ENCODE assay signal across 28 cellular contexts in genomic region chr11:134215836-134216235, GRCh38.
"Had no signal": no experiment of that assay in that cellular context is flagged by ENCODE, and none has a peak within 500 bp of the region (broad histone marks: within the 10 kb centered on the region; RNA-seq: fewer than 3 reads in every experiment).

No MANE protein-coding gene starts in this region.

- H3K27me3 ChIP-seq: breast epithelium had no signal

- H3K27ac ChIP-seq: breast epithelium, SK-N-MC had no signal

- DNase-seq: activated CD4-positive, alpha-beta T cell treated with anti-CD3 and anti-CD28 coated beads, Interleukin-2, amount 10 ng/mL, durations not matched to agents 24 days and 14 days; activated CD4-positive, alpha-beta T cell treated with anti-CD3 and anti-CD28 coated beads, Interleukin-2, amount 50 U/mL, for 48 hours; activated CD4-positive, CD25-positive, alpha-beta regulatory T cell treated with anti-CD3 and anti-CD28 coated beads, Interleukin-2, amount 50 U/mL, for 72 hours; activated CD8-positive, alpha-beta memory T cell treated with anti-CD3 and anti-CD28 coated beads, Interleukin-2, amount 10 ng/mL, durations not matched to agents 7 days and 5 days; activated gamma-delta T cell; activated naive CD4-positive, alpha-beta T cell treated with anti-CD3 and anti-CD28 coated beads, Interleukin-2, amount 50 U/mL, for 16 hours; activated naive CD8-positive, alpha-beta T cell treated with anti-CD3 and anti-CD28 coated beads, Interleukin-2, amount 10 ng/mL, durations not matched to agents 7 days and 5 days; activated T-cell treated with anti-CD3 and anti-CD28 coated beads, Interleukin-2, amount 50 U/mL, for 4 hours; aorta; central memory CD4-positive, alpha-beta T cell; NCI-H1092; NCI-H1417; NCI-H2029; NCI-H2107; NCI-H2171 treated with DMSO at 0.1 percent for 48 hours; NCI-H226; NCI-H510A; NCI-H526 treated with DMSO at 0.1 percent for 48 hours; NCI-H82; NK-92 treated with Interleukin-12 subunit alpha and Interleukin-12 subunit beta, amount 100 ng/mL, for 24 hours; OCI-M1; RPMI8226; SW 1271 had no signal

- H3K4me3 ChIP-seq: breast epithelium, SK-N-MC had no signal

- H3K36me3 ChIP-seq: breast epithelium had no signal

- H3K4me1 ChIP-seq: breast epithelium had no signal

- ATAC-seq: activated CD8-positive, alpha-beta memory T cell treated with anti-CD3 and anti-CD28 coated beads, Interleukin-2, amount 10 ng/mL, durations not matched to agents 7 days and 5 days; activated T-cell treated with anti-CD3 and anti-CD28 coated beads, Interleukin-2, amount 50 U/mL, for 4 hours; Panc1; Right ventricle myocardium inferior; WTC11 had no signal

- H3K9me3 ChIP-seq: breast epithelium had no signal
